Comparison of ENCODE assay signal across 1 cellular context in the genomic region with DNA sequence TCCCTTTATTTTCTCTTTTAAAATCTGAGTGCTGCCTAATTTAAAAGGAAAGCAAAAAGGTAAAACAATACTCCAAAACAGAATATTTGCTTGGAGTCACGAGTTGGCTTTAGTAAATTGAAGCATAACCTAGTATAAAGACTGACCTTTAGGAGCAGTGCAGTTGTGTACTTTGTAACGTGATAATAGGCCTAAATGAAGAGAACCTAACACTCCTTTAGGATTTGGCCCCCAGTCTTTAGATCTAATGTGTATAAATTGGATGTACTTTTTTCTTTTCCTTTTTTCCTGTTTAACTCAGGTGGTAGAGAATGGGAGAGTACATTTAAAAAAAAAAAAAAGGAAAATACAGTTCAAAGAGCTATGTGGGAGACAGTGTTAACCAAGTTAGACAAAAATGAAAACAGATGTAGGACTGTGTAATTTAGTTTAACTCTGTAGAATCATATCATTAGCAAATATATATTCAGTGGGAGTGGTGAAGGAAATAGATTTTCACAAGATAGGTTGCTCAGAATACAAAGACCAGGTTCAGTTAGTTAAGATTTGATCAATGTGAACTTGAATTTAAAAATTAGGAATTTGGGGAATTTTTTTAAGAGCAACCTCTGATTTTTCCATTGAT.
TF ChIP-seq lines count a peak whose summit lies in the region.

No MANE protein-coding gene starts in this region.

TF ChIP-seq in HepG2, 621 proteins besides CTCF, POLR2A, EP300 and RAD21 (continued from another document):
- TF ChIP-seq ZHX2 (IDR thresholded peaks at IDR 0.05; ENCODE audit: low read depth) (no peak), ZHX2 (CRISPR knock-in tag; IDR thresholded peaks at IDR 0.05; ENCODE audit: borderline replicate concordance) (no peak), ZBTB7B (CRISPR knock-in tag; IDR thresholded peaks at IDR 0.05) (no peak), GATAD2A (CRISPR knock-in tag; IDR thresholded peaks at IDR 0.05) (0 out of 2 replicates have a peak, but pooled peaks have one; percentile 26), ZNF24 (IDR thresholded peaks at IDR 0.05) (no peak), MTA3 (CRISPR knock-in tag; IDR thresholded peaks at IDR 0.05) (no peak), ZBTB20 (CRISPR knock-in tag; IDR thresholded peaks at IDR 0.05; ENCODE audit: borderline replicate concordance, low read depth) (no peak), FOXM1 (CRISPR knock-in tag; IDR thresholded peaks at IDR 0.05) (no peak), ZFYVE20 (CRISPR knock-in tag; IDR thresholded peaks at IDR 0.05; ENCODE audit: borderline replicate concordance, low read depth) (no peak)
- TF ChIP-seq, protein P1, sequence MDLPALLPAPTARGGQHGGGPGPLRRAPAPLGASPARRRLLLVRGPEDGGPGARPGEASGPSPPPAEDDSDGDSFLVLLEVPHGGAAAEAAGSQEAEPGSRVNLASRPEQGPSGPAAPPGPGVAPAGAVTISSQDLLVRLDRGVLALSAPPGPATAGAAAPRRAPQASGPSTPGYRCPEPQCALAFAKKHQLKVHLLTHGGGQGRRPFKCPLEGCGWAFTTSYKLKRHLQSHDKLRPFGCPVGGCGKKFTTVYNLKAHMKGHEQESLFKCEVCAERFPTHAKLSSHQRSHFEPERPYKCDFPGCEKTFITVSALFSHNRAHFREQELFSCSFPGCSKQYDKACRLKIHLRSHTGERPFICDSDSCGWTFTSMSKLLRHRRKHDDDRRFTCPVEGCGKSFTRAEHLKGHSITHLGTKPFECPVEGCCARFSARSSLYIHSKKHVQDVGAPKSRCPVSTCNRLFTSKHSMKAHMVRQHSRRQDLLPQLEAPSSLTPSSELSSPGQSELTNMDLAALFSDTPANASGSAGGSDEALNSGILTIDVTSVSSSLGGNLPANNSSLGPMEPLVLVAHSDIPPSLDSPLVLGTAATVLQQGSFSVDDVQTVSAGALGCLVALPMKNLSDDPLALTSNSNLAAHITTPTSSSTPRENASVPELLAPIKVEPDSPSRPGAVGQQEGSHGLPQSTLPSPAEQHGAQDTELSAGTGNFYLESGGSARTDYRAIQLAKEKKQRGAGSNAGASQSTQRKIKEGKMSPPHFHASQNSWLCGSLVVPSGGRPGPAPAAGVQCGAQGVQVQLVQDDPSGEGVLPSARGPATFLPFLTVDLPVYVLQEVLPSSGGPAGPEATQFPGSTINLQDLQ (CRISPR knock-in tag; IDR thresholded peaks at IDR 0.05): no peak
- TF ChIP-seq, protein P2, sequence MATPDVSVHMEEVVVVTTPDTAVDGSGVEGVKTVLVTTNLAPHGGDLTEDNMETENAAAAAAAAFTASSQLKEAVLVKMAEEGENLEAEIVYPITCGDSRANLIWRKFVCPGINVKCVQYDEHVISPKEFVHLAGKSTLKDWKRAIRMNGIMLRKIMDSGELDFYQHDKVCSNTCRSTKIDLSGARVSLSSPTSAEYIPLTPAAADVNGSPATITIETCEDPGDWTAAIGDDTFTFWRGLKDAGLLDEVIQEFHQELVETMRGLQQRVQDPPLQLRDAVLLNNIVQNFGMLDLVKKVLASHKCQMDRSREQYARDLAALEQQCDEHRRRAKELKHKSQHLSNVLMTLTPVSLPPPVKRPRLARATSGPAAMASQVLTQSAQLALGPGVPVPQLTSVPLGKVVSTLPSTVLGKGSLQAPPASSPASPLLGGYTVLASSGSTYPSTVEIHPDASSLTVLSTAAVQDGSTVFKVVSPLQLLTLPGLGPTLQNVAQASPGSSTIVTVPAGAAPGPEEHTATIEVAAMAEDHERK (CRISPR knock-in tag; IDR thresholded peaks at IDR 0.05; ENCODE audit: low read depth): no peak
